ENCODE assay signal across 9 cellular contexts in the genomic region with DNA sequence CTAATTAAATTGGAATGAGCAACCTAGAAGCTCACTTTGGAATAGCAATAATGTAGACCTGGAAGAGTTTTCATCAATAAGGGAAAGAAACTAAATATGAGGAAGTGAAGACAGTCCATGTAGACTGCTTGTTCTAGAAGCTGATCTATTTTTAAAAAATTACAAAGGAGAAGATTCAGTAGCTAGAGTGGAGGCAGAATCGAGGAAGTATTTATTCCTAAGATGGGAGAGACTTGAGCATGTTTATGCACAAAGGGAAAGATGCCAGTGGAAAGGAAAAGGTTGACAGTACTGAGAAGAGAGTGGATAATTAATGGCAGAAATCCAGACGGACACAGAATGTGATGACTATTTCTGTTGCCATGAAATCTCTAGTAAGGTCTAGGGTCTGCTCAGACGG.
DNase-seq lines count a peak whose midpoint lies in the region; ATAC-seq, FAIRE-seq and TF ChIP-seq lines count a peak whose summit lies in the region.
"Had no signal": no experiment of that assay in that cellular context is flagged by ENCODE, and none has a peak within 500 bp of the region (broad histone marks: within the 10 kb centered on the region; RNA-seq: fewer than 3 reads in every experiment).

No MANE protein-coding gene starts in this region.

- ATAC-seq in HG03521 (IDR thresholded peaks at IDR 0.05; ENCODE audit: unreplicated experiment), result no peak

- no peaks in the 10 kb centered on the region for H3K27me3 ChIP-seq in bronchial epithelial cell (ENCODE audit: control insufficient read depth, insufficient read depth, low read length)
- no peaks in the 10 kb centered on the region for H3K27me3 ChIP-seq in layer of hippocampus (ENCODE audit: control insufficient read depth, insufficient read depth, low read length)
- H3K27me3 ChIP-seq in tibial artery, result no peaks in the 10 kb centered on the region

- intact Hi-C loops in tibial artery (cut with DNase I; ENCODE audit: low total_unique reads), result no loop called here

- no peak overlapping the region for H3K4me3 ChIP-seq in bronchial epithelial cell (ENCODE audit: low read depth, low read length)
- H3K4me3 ChIP-seq in tibial artery, result peak overlapping the region; percentile 28 to 36

- H3K27ac ChIP-seq in layer of hippocampus (ENCODE audit: low read depth, low read length), result peak overlapping the region; percentile 47
- H3K27ac ChIP-seq in tibial artery, result peak overlapping the region; percentile 67 to 69
- H3K27ac ChIP-seq: 22Rv1 had no signal

- no peaks in the 10 kb centered on the region for H3K36me3 ChIP-seq in bronchial epithelial cell (ENCODE audit: control insufficient read depth, insufficient read depth, low read length)
- no peaks in the 10 kb centered on the region for H3K36me3 ChIP-seq in tibial artery

- peaks cover 0 to 43% (median 10%) of the 10 kb centered on the region in 4 donors for H3K4me1 ChIP-seq in tibial artery

- no peaks in the 10 kb centered on the region for H3K9me3 ChIP-seq in tibial artery

- DNase-seq in DMS 273 (lab: John Stamatoyannopoulos, UW; ENCODE audit: unreplicated experiment) (peak; percentile 1), DMS 273 treated with DMSO at 0.1 percent for 48 hours (lab: John Stamatoyannopoulos, UW) (no peak), bronchial epithelial cell (ENCODE audit: low read depth) (peak; percentile 6), tibial artery (no peak), ureter (ENCODE audit: low spot score) (no peak), cortex of kidney (lab: John Stamatoyannopoulos, UW) (no peak)

- TF ChIP-seq CTCF in bronchial epithelial cell (IDR thresholded peaks at IDR 0.05; ENCODE audit: insufficient read depth, low read length, severe bottlenecking), result no peak
- no peak for TF ChIP-seq CTCF in tibial artery (IDR thresholded peaks at IDR 0.05)

- no peak for FAIRE-seq in bronchial epithelial cell (lab: Jason Lieb, UNC)

Comparison
In these comparisons a context has a peak if more than half of its experiments do, and no peak if none do; other contexts are left out.
1. DNase-seq: peak in DMS 273 (single experiment) and bronchial epithelial cell (single experiment); none in DMS 273 treated with DMSO at 0.1 percent for 48 hours (single experiment), tibial artery (0 of 2), ureter (single experiment) and cortex of kidney (single experiment).